ENCODE assay signal across 13 cellular contexts in the genomic region with DNA sequence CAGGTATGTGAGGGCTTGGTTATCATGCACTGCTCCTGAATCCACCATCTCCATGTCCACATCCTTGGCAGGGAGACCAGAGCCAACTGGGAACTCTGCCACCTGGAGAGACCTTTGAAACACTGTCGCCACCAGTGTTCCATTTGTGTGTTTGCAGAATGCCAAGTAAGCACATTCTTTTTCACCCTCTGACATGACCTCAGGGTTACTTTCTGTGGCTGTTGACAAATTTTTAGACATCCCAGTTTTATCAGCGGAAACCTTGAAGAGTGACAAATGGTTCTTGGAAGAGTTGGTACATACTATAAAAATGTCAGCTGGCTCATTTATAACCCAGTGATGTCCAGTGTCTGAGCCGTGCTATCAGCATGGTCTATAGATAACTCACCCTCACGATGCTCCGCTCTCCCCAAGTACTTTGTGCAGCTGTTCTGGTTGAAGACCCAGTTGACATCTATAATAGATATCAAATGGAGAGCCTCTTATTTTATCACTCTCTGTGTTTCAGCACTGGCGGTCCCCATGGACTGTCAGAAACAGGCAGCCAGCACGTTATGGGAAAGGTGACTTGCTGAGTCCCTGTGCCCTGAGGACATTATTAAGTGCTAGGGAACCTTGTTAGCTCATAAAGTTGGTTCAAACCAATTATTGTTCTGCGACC.
DNase-seq lines count a peak whose midpoint lies in the region; ATAC-seq, FAIRE-seq and TF ChIP-seq lines count a peak whose summit lies in the region.
"Had no signal": no experiment of that assay in that cellular context is flagged by ENCODE, and none has a peak within 500 bp of the region (broad histone marks: within the 10 kb centered on the region; RNA-seq: fewer than 3 reads in every experiment).

No MANE protein-coding gene starts in this region.

- CTCF ChIA-PET in HepG2 (lab: Yijun Ruan, JAX; ENCODE audit: low intra/inter-chr PET ratio, low total read pairs), result no interaction called here

- DNase-seq in Right ventricle myocardium inferior (ENCODE audit: missing footprints) (peak; percentile 70), right atrium auricular region (ENCODE audit: low spot score) (no peak), amniotic epithelial cell (ENCODE audit: low read depth) (peak; percentile 2), HepG2 (ENCODE audit: low spot score) (no peak), transverse colon (peak; percentile 31), NK-92 (lab: John Stamatoyannopoulos, UW; ENCODE audit: unreplicated experiment) (no peak), KBM-7 (no peak)
- DNase-seq: effector memory CD8-positive, alpha-beta T cell; mesenchymal stem cell; occipital lobe; spleen had no signal

- H3K36me3 ChIP-seq in right atrium auricular region, result no peaks in the 10 kb centered on the region
- no peaks in the 10 kb centered on the region for H3K36me3 ChIP-seq in HepG2 (replicated peaks in 1 of 2; ENCODE audit: control insufficient read depth in 1 of 2, insufficient read depth in 2 of 2, low read length in 2 of 2)
- H3K36me3 ChIP-seq in transverse colon, result no peaks in the 10 kb centered on the region

- H2AFZ ChIP-seq in HepG2 (ENCODE audit: low read length), result no peak overlapping the region

- peak; percentile 90 for ATAC-seq in Right ventricle myocardium inferior
- no peak for ATAC-seq in HepG2
- no peak for ATAC-seq in HG02642 (IDR thresholded peaks at IDR 0.05; ENCODE audit: poor library complexity, unreplicated experiment)
- ATAC-seq: effector memory CD8-positive, alpha-beta T cell had no signal

- WGBS in HepG2 (ENCODE audit: low lambda C conversion rate), result 20% methylated on average over 7 of the region's 8 CpGs
- WGBS in transverse colon (ENCODE audit: low coverage in 1 of 2), 2 donors, result 78 to 82% methylated on average over 7 to 8 of the region's 8 CpGs

- no peaks in the 10 kb centered on the region for H4K20me1 ChIP-seq in HepG2 (ENCODE audit: insufficient read depth, low read length)

- H3K27me3 ChIP-seq in right atrium auricular region (no peaks in the 10 kb centered on the region), HepG2 (ENCODE audit: control insufficient read depth in 1 of 2, insufficient read depth in 2 of 2, low read length in 2 of 2) (no peaks in the 10 kb centered on the region), transverse colon (no peaks in the 10 kb centered on the region)
- H3K27me3 ChIP-seq: spleen had no signal

- TF ChIP-seq EP300 in HepG2 (IDR thresholded peaks at IDR 0.05; ENCODE audit: low read depth in 2 of 2, low read length in 2 of 2) (no peak), HepG2 (CRISPR knock-in tag; IDR thresholded peaks at IDR 0.05; ENCODE audit: borderline replicate concordance) (no peak), transverse colon (IDR thresholded peaks at IDR 0.05; ENCODE audit: low read depth) (no peak)

- TF ChIP-seq POLR2A in HepG2 (IDR thresholded peaks at IDR 0.05; ENCODE audit: insufficient read depth in 1 of 2, low read depth in 2 of 2, low read length in 2 of 2) (no peak), transverse colon (IDR thresholded peaks at IDR 0.05) (no peak)

- in situ Hi-C loops in HepG2 (cut with HindIII; ENCODE audit: extremely low pct_ligation_motif_present, low pct_unique_long_range_greater_than_20kb) (no loop called here), transverse colon (cut with MboI; ENCODE audit: low pct_ligation_motif_present in 1 of 4, low pct_unique_long_range_greater_than_20kb in 1 of 4, low sequenced_read_pairs in 3 of 4) (no loop called here), KBM-7 (cut with MboI; ENCODE audit: low pct_unique_long_range_greater_than_20kb, low sequenced_read_pairs) (no loop called here)

- intact Hi-C loops in Right ventricle myocardium inferior (cut with DNase I), result loop anchor here (1.0 kb wide), 1 partner anchor 99 kb away; no protein-coding TSS in a partner anchor
- intact Hi-C loops in HepG2 (cut with micrococcal nuclease; ENCODE audit: unreplicated experiment), result no loop called here
- intact Hi-C loops in transverse colon (cut with DNase I; ENCODE audit: low total_unique reads), result no loop called here

- H3K4me3 ChIP-seq in right atrium auricular region (no peak overlapping the region), HepG2 (replicated peaks in 1 of 3; ENCODE audit: insufficient read depth in 1 of 3, low read depth in 2 of 3, low read length in 3 of 3) (no peak overlapping the region), transverse colon (no peak overlapping the region)
- H3K4me3 ChIP-seq: spleen had no signal

- no peak for FAIRE-seq in HepG2 (lab: Jason Lieb, UNC)

- POLR2A ChIA-PET in HepG2 (lab: Yijun Ruan, JAX), result no interaction called here

- H3K79me2 ChIP-seq in HepG2 (ENCODE audit: insufficient read depth, low read length), result no peaks in the 10 kb centered on the region

- no peak for TF ChIP-seq CTCF in right atrium auricular region (IDR thresholded peaks at IDR 0.05)
- no peak for TF ChIP-seq CTCF in HepG2 (CRISPR knock-in tag; IDR thresholded peaks at IDR 0.05)
- no peak for TF ChIP-seq CTCF in transverse colon (IDR thresholded peaks at IDR 0.05)

- no peaks in the 10 kb centered on the region for H3K4me1 ChIP-seq in right atrium auricular region
- H3K4me1 ChIP-seq in HepG2 (ENCODE audit: insufficient read depth, low read length), result peaks cover 22% of the 10 kb centered on the region
- H3K4me1 ChIP-seq in transverse colon, result peaks cover 0 to 23% (median 10%) of the 10 kb centered on the region in 4 donors

- no peak overlapping the region for H3K4me2 ChIP-seq in HepG2 (ENCODE audit: low read depth, low read length)
- H3K4me2 ChIP-seq: KMS-11 had no signal

- BruUV-seq in HepG2 (replicated peaks; lab: Mats Ljungman, UMichigan), result no TSS peak

- TF ChIP-seq RAD21 in HepG2 (CRISPR knock-in tag; IDR thresholded peaks at IDR 0.05), result no peak

- H3K9ac ChIP-seq in HepG2 (ENCODE audit: insufficient read depth, low read depth, low read length), result no peak overlapping the region
- H3K9ac ChIP-seq: KMS-11 had no signal

- H3K27ac ChIP-seq in right atrium auricular region (peak overlapping the region in 1 of 2 donors; percentile 51), HepG2 (ENCODE audit: extremely low read length, insufficient read depth, low read length) (no peak overlapping the region), transverse colon (no peak overlapping the region)
- H3K27ac ChIP-seq: KMS-11 had no signal

- H3K9me3 ChIP-seq in right atrium auricular region (no peaks in the 10 kb centered on the region), HepG2 (ENCODE audit: low read length) (no peaks in the 10 kb centered on the region), transverse colon (no peaks in the 10 kb centered on the region)
- H3K9me3 ChIP-seq: spleen had no signal

TF ChIP-seq in HepG2, 621 proteins besides CTCF, POLR2A, EP300 and RAD21:
- TF ChIP-seq PPARG (CRISPR knock-in tag; conservative IDR thresholded peaks at IDR 0.05), result no peak
- no peak for TF ChIP-seq ZNF256 (CRISPR knock-in tag; conservative IDR thresholded peaks at IDR 0.05)
- peak; percentile 82 for TF ChIP-seq MAFF (IDR thresholded peaks at IDR 0.05; ENCODE audit: low read depth, low read length)
- TF ChIP-seq MAFK (conservative IDR thresholded peaks at IDR 0.05 in 1 of 2, IDR thresholded peaks at IDR 0.05 in 1 of 2; ENCODE audit: low read length in 2 of 2), result peak; percentile 83 to 84
TF ChIP-seq in HepG2: peak in this region for 2.

Comparison
In these comparisons a context has a peak if more than half of its experiments do, and no peak if none do; other contexts are left out.
1. DNase-seq: peak in Right ventricle myocardium inferior (single experiment), amniotic epithelial cell (single experiment) and transverse colon (single experiment); none in right atrium auricular region (single experiment), HepG2 (single experiment), NK-92 (single experiment) and KBM-7 (single experiment).